8 cellular contexts compared by ENCODE assay signal in genomic region chr3:49930241-49930690, GRCh38. TPM values are rescaled to one million over a fixed set of nuclear protein-coding genes. Genes with fewer than 3 reads are reported as not detected.
DNase-seq lines count a peak whose midpoint lies in the region; ATAC-seq and TF ChIP-seq lines count a peak whose summit lies in the region.

No MANE protein-coding gene starts in this region.

- no peaks in the 10 kb centered on the region for H3K27me3 Mint-ChIP-seq in neural crest cell (ENCODE audit: low read depth)

- TF ChIP-seq CTCF in BE2C (IDR thresholded peaks at IDR 0.05; ENCODE audit: low read depth, low read length) (no peak), neural crest cell (conservative IDR thresholded peaks at IDR 0.05) (no peak)

- H3K9me3 Mint-ChIP-seq in neural crest cell, result no peaks in the 10 kb centered on the region

- H3K36me3 ChIP-seq in BE2C, result no peaks in the 10 kb centered on the region
- no peaks in the 10 kb centered on the region for H3K36me3 ChIP-seq in NT2/D1 (ENCODE audit: insufficient read depth, insufficient read length, low read length)
- H3K36me3 ChIP-seq in endocrine pancreas (ENCODE audit: control insufficient read depth, insufficient read depth, low read length), result no peaks in the 10 kb centered on the region

- H3K4me1 ChIP-seq in BE2C, result no peaks in the 10 kb centered on the region
- peaks cover 6% of the 10 kb centered on the region for H3K4me1 ChIP-seq in NT2/D1 (ENCODE audit: insufficient read depth, insufficient read length)
- no peaks in the 10 kb centered on the region for H3K4me1 ChIP-seq in endocrine pancreas (ENCODE audit: control insufficient read depth, insufficient read depth, low read length)

- H3K27me3 ChIP-seq in BE2C (no peaks in the 10 kb centered on the region), NT2/D1 (ENCODE audit: insufficient read depth, insufficient read length) (no peaks in the 10 kb centered on the region), endocrine pancreas (ENCODE audit: control insufficient read depth, insufficient read depth, low read length) (no peaks in the 10 kb centered on the region)

- peak overlapping the region; percentile 81 for H3K4me3 ChIP-seq in BE2C (ENCODE audit: low read depth, low read length)
- H3K4me3 ChIP-seq in NT2/D1 (ENCODE audit: insufficient read length, low read depth), result peak overlapping the region; percentile 81
- H3K4me3 ChIP-seq in endocrine pancreas (ENCODE audit: control insufficient read depth, insufficient read depth, low read length), result peak overlapping the region; percentile 44

- H3K27ac Mint-ChIP-seq in neural crest cell (ENCODE audit: unreplicated experiment), result peak overlapping the region; percentile 68

- ATAC-seq in GM21515 (IDR thresholded peaks at IDR 0.05; ENCODE audit: unreplicated experiment), result no peak

- H3K4me3 Mint-ChIP-seq in neural crest cell, result peak overlapping the region; percentile 90

- H3K9ac ChIP-seq in NT2/D1 (ENCODE audit: insufficient read length, low read depth) (peak overlapping the region; percentile 67), endocrine pancreas (ENCODE audit: control insufficient read depth, insufficient read depth, low read length) (peak overlapping the region; percentile 88)

- H3K9me3 ChIP-seq in BE2C (no peaks in the 10 kb centered on the region), NT2/D1 (ENCODE audit: insufficient read depth, low read length) (no peaks in the 10 kb centered on the region), endocrine pancreas (ENCODE audit: control insufficient read depth, low read length) (no peaks in the 10 kb centered on the region)

- DNase-seq in BE2C (no peak), NT2/D1 (ENCODE audit: low read depth, low spot score) (no peak), neural crest cell (ENCODE audit: low read depth, low spot score) (no peak), DMS 273 (lab: John Stamatoyannopoulos, UW; ENCODE audit: unreplicated experiment) (no peak), NK-92 (lab: John Stamatoyannopoulos, UW; ENCODE audit: unreplicated experiment) (no peak), HUDEP-2 (lab: John Stamatoyannopoulos, UW; ENCODE audit: unreplicated experiment in 76 of 76) (no peak)

- peaks cover 15% of the 10 kb centered on the region for H3K4me1 Mint-ChIP-seq in neural crest cell

- H3K36me3 Mint-ChIP-seq in neural crest cell (ENCODE audit: low read depth), result no peaks in the 10 kb centered on the region

RNA-seq across cellular contexts. Expression of gene MON1A, which starts 0.7 kb away (rescaled TPM):
- polyA plus RNA-seq in BE2C (2012; ENCODE audit: insufficient read depth, insufficient read length, low read depth), result 40.9 TPM
- total RNA-seq in neural crest cell, result 11.5 and 13.1 TPM in 2 replicates

RNA-seq across cellular contexts. Expression of gene RBM6, which starts 9.7 kb away (rescaled TPM):
- 41.8 TPM for polyA plus RNA-seq in BE2C (2012; ENCODE audit: insufficient read depth, insufficient read length, low read depth)
- total RNA-seq in neural crest cell, result 117 and 128 TPM in 2 replicates

RNA-seq across cellular contexts. Expression of gene MST1R, which starts 26.6 kb away (rescaled TPM):
- polyA plus RNA-seq in BE2C (2012; ENCODE audit: insufficient read depth, insufficient read length, low read depth), result 0.83 TPM
- 1.4 and 2.6 TPM in 2 replicates for total RNA-seq in neural crest cell
